15 cellular contexts compared by ENCODE assay signal in the genomic region with DNA sequence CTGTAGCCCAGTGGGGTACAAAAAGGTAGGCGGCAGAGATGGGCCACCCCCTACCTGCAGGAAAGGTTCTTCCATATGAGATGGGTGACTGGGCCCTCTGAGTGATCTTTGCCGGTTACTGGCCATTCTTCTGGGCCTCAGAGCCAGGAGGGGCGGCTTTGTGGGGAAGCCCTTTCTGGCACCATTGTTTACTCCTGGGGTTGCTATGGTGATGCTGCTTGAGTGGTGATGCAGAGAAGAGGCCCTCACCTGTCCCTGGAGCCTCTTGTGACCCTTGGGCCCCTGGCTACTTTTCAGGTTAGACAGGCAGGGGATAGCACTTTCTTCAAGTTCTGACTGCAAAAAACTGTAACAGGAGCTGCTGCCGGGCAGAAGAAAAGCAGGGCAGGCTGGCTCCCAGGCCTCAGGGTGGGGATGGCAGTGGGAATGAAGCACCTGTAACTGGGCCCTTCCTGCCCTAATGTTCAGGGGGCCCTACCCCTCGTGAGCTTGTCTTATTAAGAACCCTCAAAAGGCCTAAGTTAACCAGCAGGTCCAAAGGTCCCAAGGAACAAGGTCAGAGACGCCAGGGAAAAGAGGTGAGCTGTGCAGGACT. TPM values are rescaled to one million over a fixed set of nuclear protein-coding genes. Genes with fewer than 3 reads are reported as not detected.
DNase-seq lines count a peak whose midpoint lies in the region; ATAC-seq lines count a peak whose summit lies in the region.
"Had no signal": no experiment of that assay in that cellular context is flagged by ENCODE, and none has a peak within 500 bp of the region (broad histone marks: within the 10 kb centered on the region; RNA-seq: fewer than 3 reads in every experiment).

A gene (minus strand): TSS at position 139 of the 595 bp plus-strand sequence. CDS start 13 bp downstream, at position 126.

- H3K9me3 ChIP-seq in CD8-positive, alpha-beta memory T cell (ENCODE audit: low read length), result no peaks in the 10 kb centered on the region
- no peaks in the 10 kb centered on the region for H3K9me3 ChIP-seq in iPS-18a (ENCODE audit: control insufficient read depth, low read depth, low read length)
- no peaks in the 10 kb centered on the region for H3K9me3 ChIP-seq in GM23248 (ENCODE audit: low read depth)
- no peaks in the 10 kb centered on the region for H3K9me3 ChIP-seq in right cardiac atrium (ENCODE audit: control insufficient read depth, low read length)
- H3K9me3 ChIP-seq: prostate gland had no signal

- H3K4me1 Mint-ChIP-seq in CD8-positive, alpha-beta memory T cell, result no peaks in the 10 kb centered on the region

- DNase-seq in CD8-positive, alpha-beta memory T cell, result no peak
- DNase-seq in ELF-1 (ENCODE audit: low read depth, low spot score) (peak; percentile 68), NCI-H774 (lab: John Stamatoyannopoulos, UW) (peak; percentile 51), GM23248 (no peak), right cardiac atrium (no peak)
- DNase-seq: SHP77 treated with DMSO at 0.1 percent for 48 hours; stimulated activated CD4-positive, alpha-beta T cell treated with anti-CD3 and anti-CD28 coated beads, Interleukin-4, amount 100 ng/mL, for 4 hours had no signal

- H3K36me3 ChIP-seq in CD8-positive, alpha-beta memory T cell (ENCODE audit: insufficient read depth, low read length), result no peaks in the 10 kb centered on the region
- H3K36me3 ChIP-seq in iPS-18a (ENCODE audit: control insufficient read depth, low read depth, low read length), result peaks cover 41% of the 10 kb centered on the region
- no peaks in the 10 kb centered on the region for H3K36me3 ChIP-seq in GM23248 (ENCODE audit: low read depth)
- H3K36me3 ChIP-seq: cardiac muscle cell, prostate gland had no signal

- H3K4me3 ChIP-seq in CD8-positive, alpha-beta memory T cell (ENCODE audit: low read length), result no peak within 1 kb of the TSS
- H3K4me3 ChIP-seq in iPS-18a (ENCODE audit: low read length), result no peak within 1 kb of the TSS
- H3K4me3 ChIP-seq in GM23248, result no peak within 1 kb of the TSS
- H3K4me3 ChIP-seq in right cardiac atrium (ENCODE audit: low read length), result no peak within 1 kb of the TSS
- H3K4me3 ChIP-seq: cardiac muscle cell, prostate gland had no signal

- no peaks in the 10 kb centered on the region for H3K27me3 Mint-ChIP-seq in CD8-positive, alpha-beta memory T cell

- intact Hi-C loops in right cardiac atrium (cut with DNase I), result loop anchor here in 3 of 4 donors (10.0 kb wide), 1 partner anchor 178 kb away; no protein-coding TSS in a partner anchor

- peaks cover 0 to 52% (median 5%) of the 10 kb centered on the region in 3 donors for H3K36me3 Mint-ChIP-seq in CD8-positive, alpha-beta memory T cell

- in situ Hi-C loops in GM23248 (cut with MboI), result no loop called here

- POLR2A ChIA-PET in CD8-positive, alpha-beta memory T cell (lab: Charles Lee), result no interaction called here

- H3K4me3 Mint-ChIP-seq in CD8-positive, alpha-beta memory T cell, result no peak within 1 kb of the TSS
- H3K4me3 Mint-ChIP-seq: CD14-positive monocyte, mesothelial cell of epicardium had no signal

- H3K4me1 ChIP-seq in CD8-positive, alpha-beta memory T cell (ENCODE audit: insufficient read depth, low read length), result no peaks in the 10 kb centered on the region
- no peaks in the 10 kb centered on the region for H3K4me1 ChIP-seq in iPS-18a (ENCODE audit: control insufficient read depth, low read depth, low read length)
- no peaks in the 10 kb centered on the region for H3K4me1 ChIP-seq in GM23248 (ENCODE audit: insufficient read depth)
- H3K4me1 ChIP-seq in right cardiac atrium (ENCODE audit: control insufficient read depth, insufficient read depth, low read length), result no peaks in the 10 kb centered on the region
- H3K4me1 ChIP-seq: prostate gland had no signal

- no peaks in the 10 kb centered on the region for H3F3A ChIP-seq in GM23248 (ENCODE audit: insufficient read depth)

- no peak within 1 kb of the TSS for H3K4me2 ChIP-seq in GM23248 (ENCODE audit: unreplicated experiment)

- no peak within 1 kb of the TSS for H3K27ac ChIP-seq in CD8-positive, alpha-beta memory T cell (ENCODE audit: low read depth, low read length)
- H3K27ac ChIP-seq in iPS-18a (ENCODE audit: low read length), result peak within 1 kb of the TSS; percentile 19
- no peak within 1 kb of the TSS for H3K27ac ChIP-seq in GM23248
- H3K27ac ChIP-seq in right cardiac atrium (ENCODE audit: low read length), result no peak within 1 kb of the TSS
- H3K27ac ChIP-seq: cardiac muscle cell, epithelial cell of prostate, prostate gland had no signal

- H3K27me3 ChIP-seq in CD8-positive, alpha-beta memory T cell (ENCODE audit: insufficient read depth, low read length, poor library complexity, severe bottlenecking), result no peaks in the 10 kb centered on the region
- no peaks in the 10 kb centered on the region for H3K27me3 ChIP-seq in iPS-18a (ENCODE audit: control insufficient read depth, insufficient read depth, low read length)
- no peaks in the 10 kb centered on the region for H3K27me3 ChIP-seq in GM23248 (replicated peaks; ENCODE audit: insufficient read depth)
- no peaks in the 10 kb centered on the region for H3K27me3 ChIP-seq in right cardiac atrium (ENCODE audit: control insufficient read depth, insufficient read depth)
- H3K27me3 ChIP-seq: cardiac muscle cell had no signal

- no peaks in the 10 kb centered on the region for H3K9me2 ChIP-seq in GM23248 (ENCODE audit: insufficient read depth)

- H2AFZ ChIP-seq in GM23248, result no peak within 1 kb of the TSS

- no peaks in the 10 kb centered on the region for H3K79me2 ChIP-seq in GM23248 (ENCODE audit: insufficient read depth)

- H3K9ac ChIP-seq in iPS-18a (ENCODE audit: low read length), result no peak within 1 kb of the TSS
- H3K9ac ChIP-seq in GM23248, result no peak within 1 kb of the TSS

- 81 to 87% methylated on average over 6 of the region's 6 CpGs for WGBS in GM23248 (ENCODE audit: low coverage in 1 of 2, low lambda C conversion rate in 2 of 2, missing lambda C conversion rate in 2 of 2), 2 experiments
- WGBS in right cardiac atrium, result 89% methylated on average over 6 of the region's 6 CpGs

- no peaks in the 10 kb centered on the region for H3K9me3 Mint-ChIP-seq in CD8-positive, alpha-beta memory T cell
- H3K9me3 Mint-ChIP-seq: mesothelial cell of epicardium had no signal

- CTCF ChIA-PET in CD8-positive, alpha-beta memory T cell (lab: Charles Lee), result interaction anchor here (0.9 kb wide), 1 partner anchor 19 kb away, joined by 3 read pairs; no protein-coding TSS in a partner anchor

- ATAC-seq in HG02852 (IDR thresholded peaks at IDR 0.05; ENCODE audit: unreplicated experiment) (no peak), GM18861 (IDR thresholded peaks at IDR 0.05; ENCODE audit: unreplicated experiment) (no peak), right cardiac atrium (no peak)

- H4K20me1 ChIP-seq in GM23248 (ENCODE audit: insufficient read depth), result no peaks in the 10 kb centered on the region

- peak within 1 kb of the TSS in 5 of 8 donors; percentile 23 to 63 (median 32) for H3K27ac Mint-ChIP-seq in CD8-positive, alpha-beta memory T cell
- H3K27ac Mint-ChIP-seq: mesothelial cell of epicardium had no signal

RNA-seq across cellular contexts. Expression of the gene that starts here (rescaled TPM):
- not detected for total RNA-seq in CD8-positive, alpha-beta memory T cell
- polyA plus RNA-seq in CD8-positive, alpha-beta memory T cell, result not detected
- not detected in 2 replicates for total RNA-seq in GM23248 (2014; rRNA removed; shearing (Covaris generic))
- not detected in 2 replicates for polyA plus RNA-seq in GM23248 (2016; fragmentation: Nextera tagmentation; extraction: Ambion mirVana)
- total RNA-seq in right cardiac atrium, result not detected
- not detected for polyA plus RNA-seq in right cardiac atrium
- total RNA-seq: cardiac muscle cell, mesothelial cell of epicardium had no signal
- polyA plus RNA-seq: cardiac muscle cell, CD14-positive monocyte had no signal

Comparison
In these comparisons a context has a peak if more than half of its experiments do, and no peak if none do; other contexts are left out.
1. DNase-seq: peak in ELF-1 (single experiment) and NCI-H774 (single experiment); none in CD8-positive, alpha-beta memory T cell (0 of 5), GM23248 (single experiment) and right cardiac atrium (0 of 3).